23 cellular contexts compared by ENCODE assay signal in genomic region chr2:10547011-10547410, GRCh38.
DNase-seq lines count a peak whose midpoint lies in the region; ATAC-seq, FAIRE-seq and TF ChIP-seq lines count a peak whose summit lies in the region.
"Had no signal": no experiment of that assay in that cellular context is flagged by ENCODE, and none has a peak within 500 bp of the region (broad histone marks: within the 10 kb centered on the region; RNA-seq: fewer than 3 reads in every experiment).

No MANE protein-coding gene starts in this region.

- H3K9me3 Mint-ChIP-seq in activated CD4-positive, alpha-beta T cell treated with anti-CD3 and anti-CD28 coated beads for 36 hours (ENCODE audit: low read depth) = no peaks in the 10 kb centered on the region
- H3K9me3 Mint-ChIP-seq in astrocyte (ENCODE audit: unreplicated experiment) (no peaks in the 10 kb centered on the region), type B pancreatic cell (no peaks in the 10 kb centered on the region)
- H3K9me3 Mint-ChIP-seq: naive thymus-derived CD4-positive, alpha-beta T cell; stimulated activated memory B cell treated with anti-CD40 and anti-IgM and Interleukin-4, amounts not matched to agents 10 μg/mL and 1 μg/mL and 100 μg/mL, for 72 hours had no signal

- no peak overlapping the region for H2AFZ ChIP-seq in astrocyte (ENCODE audit: low read depth, low read length)
- no peak overlapping the region for H2AFZ ChIP-seq in osteoblast (ENCODE audit: low read length)

- H3K9ac ChIP-seq in HUES6 (ENCODE audit: low read length) (peak overlapping the region; percentile 75), astrocyte (ENCODE audit: low read length) (no peak overlapping the region)

- CTCF ChIA-PET in activated CD4-positive, alpha-beta T cell treated with anti-CD3 and anti-CD28 coated beads for 36 hours (lab: Charles Lee) = interaction anchor here (0.6 kb wide), 1 partner anchor 9 kb away, joined by 3 read pairs; no protein-coding TSS in a partner anchor

- H3K27me3 Mint-ChIP-seq in activated CD4-positive, alpha-beta T cell treated with anti-CD3 and anti-CD28 coated beads for 36 hours = peaks cover 29% of the 10 kb centered on the region
- H3K27me3 Mint-ChIP-seq in astrocyte (ENCODE audit: low read depth, unreplicated experiment) (peaks cover 22% of the 10 kb centered on the region), type B pancreatic cell (peaks cover 25% of the 10 kb centered on the region)

- DNase-seq in activated CD4-positive, alpha-beta T cell treated with anti-CD3 and anti-CD28 coated beads for 36 hours = no peak
- DNase-seq in activated CD4-positive, alpha-beta T cell treated with anti-CD3 and anti-CD28 coated beads for 4 hours = no peak
- no peak for DNase-seq in astrocyte (ENCODE audit: low read depth)
- DNase-seq in osteoblast (ENCODE audit: insufficient read length, low spot score, missing footprints) = peak; percentile 91
- no peak for DNase-seq in substantia nigra (lab: John Stamatoyannopoulos, UW)
- DNase-seq in type B pancreatic cell (ENCODE audit: extremely low spot score, unreplicated experiment) = no peak
- DNase-seq: activated CD8-positive, alpha-beta memory T cell treated with anti-CD3 and anti-CD28 coated beads for 24 hours; activated effector memory CD4-positive, alpha-beta T cell treated with Interleukin-2 at 50 U/mL for 16 hours; CD4-positive, CD25-positive, alpha-beta regulatory T cell; DND-41; gastrocnemius medialis; lower lobe of right lung; MM.1S; naive thymus-derived CD4-positive, alpha-beta T cell; NCI-H187; NCI-H524 had no signal

- H3K27ac ChIP-seq in HUES6 (ENCODE audit: low read depth, low read length) = peak overlapping the region; percentile 76; the same call in 1 of the 2 replicates
- no peak overlapping the region for H3K27ac ChIP-seq in astrocyte (ENCODE audit: low read depth, low read length)
- H3K27ac ChIP-seq in osteoblast (ENCODE audit: low read depth, low read length) = no peak overlapping the region
- H3K27ac ChIP-seq in substantia nigra (ENCODE audit: low read depth, low read length, poor library complexity, severe bottlenecking) = no peak overlapping the region
- H3K27ac ChIP-seq: 22Rv1, gastrocnemius medialis, lower lobe of right lung, tibial nerve had no signal

- no peaks in the 10 kb centered on the region for H3K36me3 ChIP-seq in HUES6 (ENCODE audit: control insufficient read depth, insufficient read depth, low read length)
- no peaks in the 10 kb centered on the region for H3K36me3 ChIP-seq in astrocyte (ENCODE audit: insufficient read depth, low read length)
- H3K36me3 ChIP-seq in osteoblast (ENCODE audit: insufficient read depth, low read length) = no peaks in the 10 kb centered on the region
- H3K36me3 ChIP-seq: gastrocnemius medialis, lower lobe of right lung, tibial nerve had no signal

- H3K4me1 ChIP-seq in HUES6 (ENCODE audit: control insufficient read depth, insufficient read depth, low read length) = peaks cover 40% of the 10 kb centered on the region
- peaks cover 5% of the 10 kb centered on the region for H3K4me1 ChIP-seq in astrocyte (ENCODE audit: insufficient read depth, low read length)
- H3K4me1 ChIP-seq in osteoblast (ENCODE audit: insufficient read depth, low read length) = no peaks in the 10 kb centered on the region
- H3K4me1 ChIP-seq: gastrocnemius medialis had no signal

- H3K4me3 ChIP-seq in HUES6 (ENCODE audit: low read depth, low read length) = peak overlapping the region; percentile 35; the same call in 1 of the 2 replicates
- H3K4me3 ChIP-seq in astrocyte (ENCODE audit: insufficient read depth, low read depth, low read length) = no peak overlapping the region
- H3K4me3 ChIP-seq in osteoblast (ENCODE audit: insufficient read depth, low read length) = no peak overlapping the region
- H3K4me3 ChIP-seq: gastrocnemius medialis, lower lobe of right lung, smooth muscle cell, tibial nerve had no signal

- peak; percentile 63 for ATAC-seq in activated CD4-positive, alpha-beta T cell treated with anti-CD3 and anti-CD28 coated beads for 36 hours
- ATAC-seq in HG03039 (IDR thresholded peaks at IDR 0.05; ENCODE audit: unreplicated experiment) = no peak
- ATAC-seq: gastrocnemius medialis; lower lobe of right lung; naive thymus-derived CD4-positive, alpha-beta T cell had no signal

- TF ChIP-seq CTCF in astrocyte (IDR thresholded peaks at IDR 0.05; ENCODE audit: insufficient read depth, low read depth, low read length) = no peak
- TF ChIP-seq CTCF in osteoblast (IDR thresholded peaks at IDR 0.05; ENCODE audit: extremely low read depth, low read depth, low read length) = no peak
- no peak for TF ChIP-seq CTCF in type B pancreatic cell (conservative IDR thresholded peaks at IDR 0.05)

- no peaks in the 10 kb centered on the region for H3K9me3 ChIP-seq in HUES6 (ENCODE audit: control insufficient read depth, insufficient read depth, low read depth, low read length)
- H3K9me3 ChIP-seq in astrocyte (ENCODE audit: insufficient read depth, low read depth, low read length) = no peaks in the 10 kb centered on the region
- no peaks in the 10 kb centered on the region for H3K9me3 ChIP-seq in osteoblast (ENCODE audit: low read depth, low read length)
- H3K9me3 ChIP-seq: gastrocnemius medialis, lower lobe of right lung, tibial nerve had no signal

- H3K79me2 ChIP-seq in astrocyte (ENCODE audit: insufficient read depth, low read length) (no peaks in the 10 kb centered on the region), osteoblast (ENCODE audit: insufficient read depth, low read length) (no peaks in the 10 kb centered on the region)

- peaks cover 4% of the 10 kb centered on the region for H3K4me1 Mint-ChIP-seq in activated CD4-positive, alpha-beta T cell treated with anti-CD3 and anti-CD28 coated beads for 36 hours
- H3K4me1 Mint-ChIP-seq in astrocyte (ENCODE audit: low read depth, unreplicated experiment) (peaks cover 3% of the 10 kb centered on the region), type B pancreatic cell (ENCODE audit: unreplicated experiment) (peaks cover 17% of the 10 kb centered on the region)

- H4K20me1 ChIP-seq in astrocyte (ENCODE audit: insufficient read depth, low read length) (no peaks in the 10 kb centered on the region), osteoblast (ENCODE audit: insufficient read depth, low read length) (no peaks in the 10 kb centered on the region)

- FAIRE-seq in astrocyte (lab: Jason Lieb, UNC) = peak; percentile 5

- H3K27me3 ChIP-seq in HUES6 (ENCODE audit: control insufficient read depth, insufficient read depth, low read length) (peaks cover 19% of the 10 kb centered on the region), astrocyte (ENCODE audit: insufficient read depth, low read length) (peaks cover 3% of the 10 kb centered on the region), osteoblast (ENCODE audit: insufficient read depth, low read length) (peaks cover 8% of the 10 kb centered on the region)

- intact Hi-C loops in activated CD4-positive, alpha-beta T cell treated with anti-CD3 and anti-CD28 coated beads for 36 hours (cut with DNase I, micrococcal nuclease) = no loop called here

- no peak overlapping the region for H3K27ac Mint-ChIP-seq in activated CD4-positive, alpha-beta T cell treated with anti-CD3 and anti-CD28 coated beads for 36 hours
- H3K27ac Mint-ChIP-seq in astrocyte (ENCODE audit: unreplicated experiment) = no peak overlapping the region
- H3K27ac Mint-ChIP-seq in type B pancreatic cell = no peak overlapping the region
- H3K27ac Mint-ChIP-seq: CD4-positive, CD25-positive, alpha-beta regulatory T cell; naive thymus-derived CD4-positive, alpha-beta T cell; progenitor cell of endocrine pancreas; stimulated activated memory B cell treated with anti-CD40 and anti-IgM and Interleukin-4, amounts not matched to agents 10 μg/mL and 1 μg/mL and 100 μg/mL, for 72 hours had no signal

- POLR2A ChIA-PET in activated CD4-positive, alpha-beta T cell treated with anti-CD3 and anti-CD28 coated beads for 36 hours (lab: Charles Lee) = no interaction called here

- H3K4me2 ChIP-seq in astrocyte (ENCODE audit: low read length) (no peak overlapping the region), osteoblast (ENCODE audit: insufficient read depth, low read length) (no peak overlapping the region)
- H3K4me2 ChIP-seq: smooth muscle cell had no signal

- no peak overlapping the region for H3K4me3 Mint-ChIP-seq in activated CD4-positive, alpha-beta T cell treated with anti-CD3 and anti-CD28 coated beads for 36 hours
- H3K4me3 Mint-ChIP-seq in astrocyte (ENCODE audit: unreplicated experiment) (peak overlapping the region; percentile 5), type B pancreatic cell (no peak overlapping the region)
- H3K4me3 Mint-ChIP-seq: CD4-positive, CD25-positive, alpha-beta regulatory T cell had no signal

- H3K36me3 Mint-ChIP-seq in activated CD4-positive, alpha-beta T cell treated with anti-CD3 and anti-CD28 coated beads for 36 hours (ENCODE audit: low read depth) = no peaks in the 10 kb centered on the region
- H3K36me3 Mint-ChIP-seq in astrocyte (ENCODE audit: low read depth, unreplicated experiment) (peaks cover 3% of the 10 kb centered on the region), type B pancreatic cell (no peaks in the 10 kb centered on the region)
- H3K36me3 Mint-ChIP-seq: CD4-positive, CD25-positive, alpha-beta regulatory T cell; stimulated activated memory B cell treated with anti-CD40 and anti-IgM and Interleukin-4, amounts not matched to agents 10 μg/mL and 1 μg/mL and 100 μg/mL, for 72 hours had no signal
